Comparison of ENCODE assay signal across 9 cellular contexts in genomic region chr11:55707029-55707428, GRCh38. TPM values are rescaled to one million over a fixed set of nuclear protein-coding genes. Genes with fewer than 3 reads are reported as not detected.
A peak's percentile ranks its signal among the peaks of the same experiment; 100 is the strongest.
DNase-seq lines count a peak whose midpoint lies in the region; ATAC-seq and TF ChIP-seq lines count a peak whose summit lies in the region.
"Had no signal": no experiment of that assay in that cellular context is flagged by ENCODE, and none has a peak within 500 bp of the region (broad histone marks: within the 10 kb centered on the region; RNA-seq: fewer than 3 reads in every experiment).

No MANE protein-coding gene starts in this region.

- H3K27ac ChIP-seq in RWPE1, result no peak overlapping the region
- no peak overlapping the region for H3K27ac ChIP-seq in naive thymus-derived CD4-positive, alpha-beta T cell (ENCODE audit: low read depth, low read length)

- no peak overlapping the region for H3K4me3 ChIP-seq in GM12865 (ENCODE audit: low read depth, low read length)
- no peak overlapping the region for H3K4me3 ChIP-seq in naive thymus-derived CD4-positive, alpha-beta T cell (ENCODE audit: low read length)

- TF ChIP-seq CTCF in GM12865 (IDR thresholded peaks at IDR 0.05; ENCODE audit: insufficient read depth, low read depth, low read length, missing control alignments) (peak; percentile 45), RWPE1 (conservative IDR thresholded peaks at IDR 0.05; ENCODE audit: low read depth) (peak; percentile 74)

- no peak overlapping the region for H3K4me3 Mint-ChIP-seq in naive thymus-derived CD4-positive, alpha-beta T cell
- H3K4me3 Mint-ChIP-seq: T-helper 1 cell treated with Interleukin-12 subunit alpha and Interleukin-12 subunit beta and Interleukin-4 antibody, amounts not matched to agents 30 μg/mL and 1 μg/mL, for 36 hours had no signal

- CTCF ChIA-PET in RWPE1 (lab: Yijun Ruan, JAX), result interaction anchor here (0.6 to 1.0 kb wide), 2 partner anchors 12 to 1159 kb away, joined by 3 to 4 read pairs; no protein-coding TSS in a partner anchor
- CTCF ChIA-PET in naive thymus-derived CD4-positive, alpha-beta T cell (lab: Charles Lee), result no interaction called here

- H3K27me3 Mint-ChIP-seq in naive thymus-derived CD4-positive, alpha-beta T cell, result no peaks in the 10 kb centered on the region

- intact Hi-C loops in naive thymus-derived CD4-positive, alpha-beta T cell (cut with micrococcal nuclease), result no loop called here

- no peaks in the 10 kb centered on the region for H3K4me1 Mint-ChIP-seq in naive thymus-derived CD4-positive, alpha-beta T cell

- DNase-seq in GM12865 (ENCODE audit: low read depth) (peak; percentile 66), RWPE1 (ENCODE audit: low spot score) (peak; percentile 23), hepatic stellate cell (ENCODE audit: low spot score) (peak; percentile 4), GF-D8 (lab: John Stamatoyannopoulos, UW) (no peak), NCI-H128 (lab: John Stamatoyannopoulos, UW; ENCODE audit: unreplicated experiment) (no peak)
- no peak for DNase-seq in naive thymus-derived CD4-positive, alpha-beta T cell

- no peaks in the 10 kb centered on the region for H3K36me3 ChIP-seq in naive thymus-derived CD4-positive, alpha-beta T cell (ENCODE audit: control insufficient read depth in 2 of 3, insufficient read depth in 3 of 3, low read length in 3 of 3)

- no peak overlapping the region for H3K27ac Mint-ChIP-seq in naive thymus-derived CD4-positive, alpha-beta T cell
- H3K27ac Mint-ChIP-seq: T-helper 1 cell treated with Interleukin-12 subunit alpha and Interleukin-12 subunit beta and Interleukin-4 antibody, amounts not matched to agents 30 μg/mL and 1 μg/mL, for 36 hours had no signal

- POLR2A ChIA-PET in RWPE1 (lab: Yijun Ruan, JAX; ENCODE audit: low non-redundant PET), result no interaction called here
- POLR2A ChIA-PET in naive thymus-derived CD4-positive, alpha-beta T cell (lab: Charles Lee), result no interaction called here

- peaks cover 0 to 15% (median 0%) of the 10 kb centered on the region in 3 experiments for H3K9me3 ChIP-seq in naive thymus-derived CD4-positive, alpha-beta T cell (ENCODE audit: control insufficient read depth in 2 of 3, low read length in 3 of 3)

- H3K4me1 ChIP-seq in naive thymus-derived CD4-positive, alpha-beta T cell (ENCODE audit: control insufficient read depth in 2 of 2, insufficient read depth in 2 of 2, low read length in 2 of 2), result no peaks in the 10 kb centered on the region

- no peaks in the 10 kb centered on the region for H3K27me3 ChIP-seq in naive thymus-derived CD4-positive, alpha-beta T cell (ENCODE audit: control insufficient read depth in 2 of 2, insufficient read depth in 2 of 2, low read length in 2 of 2)

- no peaks in the 10 kb centered on the region for H3K36me3 Mint-ChIP-seq in naive thymus-derived CD4-positive, alpha-beta T cell

- peaks cover 3 to 28% (median 13%) of the 10 kb centered on the region in 11 donors for H3K9me3 Mint-ChIP-seq in naive thymus-derived CD4-positive, alpha-beta T cell

- ATAC-seq in HG03442 (IDR thresholded peaks at IDR 0.05; ENCODE audit: unreplicated experiment) (peak; percentile 58), GM21390 (IDR thresholded peaks at IDR 0.05; ENCODE audit: unreplicated experiment) (no peak)
- ATAC-seq in naive thymus-derived CD4-positive, alpha-beta T cell, result no peak

RNA-seq across cellular contexts. Expression of gene OR4C6, which starts 45.0 kb away (rescaled TPM):
- not detected for total RNA-seq in naive thymus-derived CD4-positive, alpha-beta T cell
- not detected for polyA plus RNA-seq in naive thymus-derived CD4-positive, alpha-beta T cell

RNA-seq across cellular contexts. Expression of gene OR4S2, which starts 58.9 kb away (rescaled TPM):
- total RNA-seq in naive thymus-derived CD4-positive, alpha-beta T cell, result not detected
- polyA plus RNA-seq in naive thymus-derived CD4-positive, alpha-beta T cell, result not detected

Comparison
In these comparisons a context has a peak if more than half of its experiments do, and no peak if none do; other contexts are left out.
1. DNase-seq: peak in GM12865 (single experiment), RWPE1 (single experiment) and hepatic stellate cell (single experiment); none in naive thymus-derived CD4-positive, alpha-beta T cell (0 of 9), GF-D8 (single experiment) and NCI-H128 (single experiment).